In genomic region chr20:30611239-30611984, GRCh38 we compare ENCODE assay signal across 29 cellular contexts.
"Had no signal": no experiment of that assay in that cellular context is flagged by ENCODE, and none has a peak within 500 bp of the region (broad histone marks: within the 10 kb centered on the region; RNA-seq: fewer than 3 reads in every experiment).

No MANE protein-coding gene starts in this region.

- H3K36me3 Mint-ChIP-seq: activated naive CD4-positive, alpha-beta T cell treated with anti-CD3 and anti-CD28 coated beads, Interleukin-2, amount 50 U/mL, for 24 hours had no signal

- H3K27me3 Mint-ChIP-seq: activated naive CD4-positive, alpha-beta T cell treated with anti-CD3 and anti-CD28 coated beads, Interleukin-2, amount 50 U/mL, for 24 hours had no signal

- H3K4me1 Mint-ChIP-seq: activated naive CD4-positive, alpha-beta T cell treated with anti-CD3 and anti-CD28 coated beads, Interleukin-2, amount 50 U/mL, for 24 hours had no signal

- H3K4me1 ChIP-seq: ascending aorta, body of pancreas, Peyer's patch, SJCRH30 had no signal

- H3K4me3 ChIP-seq: ascending aorta, body of pancreas, Peyer's patch, SJCRH30 had no signal

- FAIRE-seq: bronchial epithelial cell had no signal

- DNase-seq: activated CD4-positive, alpha-beta T cell treated with anti-CD3 and anti-CD28 coated beads for 4 hours; activated CD4-positive, alpha-beta T cell treated with anti-CD3 and anti-CD28 coated beads, Interleukin-2, amount 50 U/mL, for 4 hours; activated CD8-positive, alpha-beta memory T cell treated with anti-CD3 and anti-CD28 coated beads, Interleukin-2, amount 50 U/mL, for 48 hours; activated CD8-positive, alpha-beta T cell treated with anti-CD3 and anti-CD28 coated beads, Interleukin-2, amount 10 ng/mL, durations not matched to agents 7 days and 5 days; activated effector memory CD4-positive, alpha-beta T cell treated with Interleukin-2 at 50 U/mL for 16 hours; activated naive CD4-positive, alpha-beta T cell; activated T-cell treated with anti-CD3 and anti-CD28 coated beads, Interleukin-2, amount 50 U/mL, for 1 hour; body of pancreas; Karpas-422; MM.1S; NCI-H1048; NCI-H1417; NCI-H1930; NCI-H2171 treated with DMSO at 0.1 percent for 48 hours; NCI-H226; NCI-H510A; NCI-H526 treated with DMSO at 0.1 percent for 48 hours; NCI-H82; Peyer's patch; Right ventricle myocardium superior; SJCRH30 had no signal

- H3K9me3 ChIP-seq: ascending aorta, body of pancreas had no signal

- H3K36me3 ChIP-seq: ascending aorta, Peyer's patch, SJCRH30 had no signal

- H3K4me3 Mint-ChIP-seq: activated CD8-positive, alpha-beta T cell treated with anti-CD3 and anti-CD28 coated beads, Interleukin-2, amount 10 ng/mL, durations not matched to agents 7 days and 5 days; activated naive CD4-positive, alpha-beta T cell treated with anti-CD3 and anti-CD28 coated beads, Interleukin-2, amount 50 U/mL, for 24 hours; activated T-helper 1 cell treated with anti-CD3 and anti-CD28 coated beads, Interleukin-12 subunit alpha, Interleukin-12 subunit beta, Interleukin-2, Interleukin-4 antibody, amounts not matched to agents 30 ng/mL and 10 ng/mL and 1 ng/mL, durations not matched to agents 14 hours and 24 hours and 36 hours; T-helper 1 cell treated with Interleukin-12 subunit alpha and Interleukin-12 subunit beta and Interleukin-4 antibody, amounts not matched to agents 30 μg/mL and 1 μg/mL, for 36 hours had no signal

- ATAC-seq: activated CD4-positive, CD25-positive, alpha-beta regulatory T cell treated with anti-CD3 and anti-CD28 coated beads, Interleukin-2, amount 50 U/mL, for 24 hours; activated CD8-positive, alpha-beta T cell treated with anti-CD3 and anti-CD28 coated beads, Interleukin-2, amount 10 ng/mL, durations not matched to agents 7 days and 5 days; body of pancreas; SK-N-SH treated with all-trans-retinoic acid at 6 μM for 48 hours had no signal

- H3K27ac ChIP-seq: ascending aorta, body of pancreas, Peyer's patch, RWPE1, SJCRH30 had no signal

- H3K27me3 ChIP-seq: ascending aorta, body of pancreas, Peyer's patch had no signal

- H3K27ac Mint-ChIP-seq: activated CD8-positive, alpha-beta T cell treated with anti-CD3 and anti-CD28 coated beads, Interleukin-2, amount 10 ng/mL, durations not matched to agents 7 days and 5 days; activated naive CD4-positive, alpha-beta T cell treated with anti-CD3 and anti-CD28 coated beads, Interleukin-2, amount 50 U/mL, for 24 hours; activated T-helper 1 cell treated with anti-CD3 and anti-CD28 coated beads, Interleukin-12 subunit alpha, Interleukin-12 subunit beta, Interleukin-2, Interleukin-4 antibody, amounts not matched to agents 30 ng/mL and 10 ng/mL and 1 ng/mL, durations not matched to agents 14 hours and 24 hours and 36 hours; T-helper 1 cell treated with Interleukin-12 subunit alpha and Interleukin-12 subunit beta and Interleukin-4 antibody, amounts not matched to agents 30 μg/mL and 1 μg/mL, for 36 hours had no signal
